ENCODE assay signal across 18 cellular contexts in the genomic region with DNA sequence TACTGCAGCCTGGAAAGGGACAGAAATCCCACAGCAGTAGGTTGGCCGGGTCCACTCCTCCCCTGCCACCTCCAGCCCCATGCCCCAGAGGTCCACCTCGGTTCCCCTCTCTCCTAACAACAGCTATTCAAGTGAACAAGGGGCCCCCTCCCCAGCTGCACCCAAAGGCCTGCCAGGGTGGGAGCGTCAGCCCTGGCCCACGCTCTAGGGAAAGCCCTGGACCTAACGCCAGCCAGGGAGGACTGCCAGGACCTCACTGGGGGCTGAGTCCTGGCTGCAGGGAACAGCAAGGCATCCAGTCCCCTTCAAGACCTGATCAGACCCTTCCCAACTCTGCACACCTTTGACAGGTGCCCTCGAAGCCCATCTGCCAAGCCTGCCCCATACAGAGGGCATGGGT. TPM values are rescaled to one million over a fixed set of nuclear protein-coding genes. Genes with fewer than 3 reads are reported as not detected.
"Had no signal": no experiment of that assay in that cellular context is flagged by ENCODE, and none has a peak within 500 bp of the region (broad histone marks: within the 10 kb centered on the region; RNA-seq: fewer than 3 reads in every experiment).

No MANE protein-coding gene starts in this region.

- H3K9me3 ChIP-seq: upper lobe of left lung had no signal

- H3K27ac ChIP-seq: upper lobe of left lung had no signal

- H3K27me3 ChIP-seq: upper lobe of left lung had no signal

- DNase-seq: activated B cell treated with CpG ODN at 0.5 μM for 24 hours; activated CD4-positive, alpha-beta memory T cell treated with anti-CD3 and anti-CD28 coated beads for 36 hours; activated CD4-positive, alpha-beta T cell treated with anti-CD3 and anti-CD28 coated beads for 4 hours; activated CD8-positive, alpha-beta memory T cell treated with anti-CD3 and anti-CD28 coated beads, Interleukin-2, amount 10 ng/mL, durations not matched to agents 7 days and 5 days; activated naive CD4-positive, alpha-beta T cell treated with Interleukin-2 at 50 U/mL for 16 hours; activated T-cell treated with anti-CD3 and anti-CD28 coated beads, Interleukin-2, amount 50 U/mL, for 1 hour; anterior cingulate cortex; effector CD4-positive, alpha-beta T cell; left colon; stimulated activated naive CD8-positive, alpha-beta T cell treated with anti-CD3 and anti-CD28 coated beads, Interleukin-15, amount 100 ng/mL, for 72 hours; T-cell; upper lobe of left lung had no signal

- ATAC-seq: activated CD8-positive, alpha-beta memory T cell treated with anti-CD3 and anti-CD28 coated beads, Interleukin-2, amount 10 ng/mL, durations not matched to agents 7 days and 5 days; activated T-helper 17 cell treated with anti-CD3 and anti-CD28 coated beads, Interleukin-2, amount 50 U/mL, for 72 hours; SK-N-SH treated with all-trans-retinoic acid at 6 μM for 48 hours; stimulated activated naive CD8-positive, alpha-beta T cell treated with anti-CD3 and anti-CD28 coated beads, Interleukin-15, amount 100 ng/mL, for 72 hours; T-cell had no signal

- H3K4me3 ChIP-seq: coronary artery, upper lobe of left lung had no signal

RNA-seq across cellular contexts. Expression of a gene that starts 27.4 kb away (rescaled TPM):
- total RNA-seq: activated B cell treated with CpG ODN at 0.5 μM for 24 hours; activated CD8-positive, alpha-beta memory T cell treated with anti-CD3 and anti-CD28 coated beads, Interleukin-2, amount 10 ng/mL, durations not matched to agents 7 days and 5 days; lung microvascular endothelial cell had no signal

RNA-seq across cellular contexts. Expression of a gene that starts 54.0 kb away (rescaled TPM):
- total RNA-seq: activated B cell treated with CpG ODN at 0.5 μM for 24 hours, left colon, myocyte, posterior vena cava had no signal
